In the genomic region with DNA sequence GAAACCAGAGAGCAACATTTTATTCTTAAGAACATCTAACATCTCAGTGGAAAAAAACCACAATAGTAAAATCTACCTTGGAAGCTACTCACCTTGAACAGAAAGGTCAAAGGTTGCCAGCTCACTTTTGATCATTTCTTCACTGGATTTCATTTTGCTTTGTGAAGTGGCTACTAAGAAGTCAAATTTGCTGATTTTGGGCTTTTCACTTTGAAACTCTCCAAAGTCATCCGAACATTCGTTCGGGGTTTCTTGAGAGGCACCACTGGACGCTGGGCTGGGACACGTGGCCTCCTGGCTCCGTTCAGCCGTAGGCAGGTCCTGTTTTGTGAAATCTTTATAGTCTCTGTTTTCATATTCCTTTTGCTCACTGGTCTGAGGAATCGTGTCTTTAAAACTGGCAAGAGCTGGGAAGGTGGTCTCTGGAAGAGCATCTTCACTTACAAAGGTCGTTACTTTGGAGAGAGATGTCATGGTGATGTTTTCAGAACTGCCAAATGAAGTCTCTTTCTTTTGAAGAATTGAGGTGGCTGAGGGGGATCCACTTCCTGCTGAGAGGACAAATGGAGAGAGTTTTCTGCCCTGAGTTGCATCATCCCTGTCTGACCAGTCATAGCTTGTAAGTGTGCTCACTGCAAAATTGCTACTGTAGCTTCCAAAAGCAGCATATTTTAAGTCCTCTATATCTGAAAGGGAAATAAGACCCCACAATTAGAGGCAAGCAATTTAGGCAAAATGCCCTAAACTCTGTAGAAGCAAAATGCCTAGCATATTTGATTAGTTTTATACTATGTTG, we compare ENCODE assay signal across 11 cellular contexts. TPM values are rescaled to one million over a fixed set of nuclear protein-coding genes. Genes with fewer than 3 reads are reported as not detected.
DNase-seq lines count a peak whose midpoint lies in the region; ATAC-seq and TF ChIP-seq lines count a peak whose summit lies in the region.
"Had no signal": no experiment of that assay in that cellular context is flagged by ENCODE, and none has a peak within 500 bp of the region (broad histone marks: within the 10 kb centered on the region; RNA-seq: fewer than 3 reads in every experiment).

No MANE protein-coding gene starts in this region.

- H3K79me2 ChIP-seq in PC-9 (ENCODE audit: low read depth), result no peaks in the 10 kb centered on the region
- H3K79me2 ChIP-seq in SK-N-SH (ENCODE audit: insufficient read depth), result peaks cover 22% of the 10 kb centered on the region; the same call in 1 of the 2 replicates

- no peaks in the 10 kb centered on the region for H3K9me3 Mint-ChIP-seq in activated CD8-positive, alpha-beta memory T cell treated with anti-CD3 and anti-CD28 coated beads, Interleukin-2, amount 10 ng/mL, durations not matched to agents 7 days and 5 days (ENCODE audit: low read depth)
- H3K9me3 Mint-ChIP-seq in endodermal cell, result no peaks in the 10 kb centered on the region

- peak overlapping the region; percentile 17; the same call in 1 of the 2 replicates for H3K27ac ChIP-seq in PC-9
- no peak overlapping the region for H3K27ac ChIP-seq in endodermal cell (ENCODE audit: low read depth, low read length)
- H3K27ac ChIP-seq in SK-N-SH (ENCODE audit: low read depth in 2 of 2, low read length in 1 of 2), result no peak overlapping the region
- H3K27ac ChIP-seq: gastroesophageal sphincter had no signal

- no peak for TF ChIP-seq RAD21 in SK-N-SH (IDR thresholded peaks at IDR 0.05; ENCODE audit: low read length)

- peaks cover 54% of the 10 kb centered on the region for H3K36me3 Mint-ChIP-seq in activated CD8-positive, alpha-beta memory T cell treated with anti-CD3 and anti-CD28 coated beads, Interleukin-2, amount 10 ng/mL, durations not matched to agents 7 days and 5 days
- peaks cover 51% of the 10 kb centered on the region for H3K36me3 Mint-ChIP-seq in endodermal cell (ENCODE audit: low read depth)

- H3K36me3 ChIP-seq in PC-9 (ENCODE audit: low read depth), result peaks cover 13% of the 10 kb centered on the region; the same call in 1 of the 2 replicates
- peaks cover 72% of the 10 kb centered on the region for H3K36me3 ChIP-seq in endodermal cell (ENCODE audit: control insufficient read depth, insufficient read depth, low read length)
- H3K36me3 ChIP-seq in SK-N-SH (replicated peaks in 1 of 2; ENCODE audit: control insufficient read depth in 1 of 2, insufficient read depth in 2 of 2, low read length in 1 of 2), result peaks cover 59 to 72% of the 10 kb centered on the region in 2 experiments

- H3K4me1 ChIP-seq in PC-9 (replicated peaks; ENCODE audit: insufficient read depth), result peaks cover 6% of the 10 kb centered on the region; the same call in 1 of the 2 replicates
- no peaks in the 10 kb centered on the region for H3K4me1 ChIP-seq in endodermal cell (ENCODE audit: control insufficient read depth, insufficient read depth, low read length)
- H3K4me1 ChIP-seq in SK-N-SH (ENCODE audit: control insufficient read depth in 1 of 2, insufficient read depth in 2 of 2, low read depth in 1 of 2, low read length in 1 of 2), result peaks cover 0 to 11% of the 10 kb centered on the region in 2 experiments; a peak in 1 of 4 replicates

- BruUV-seq in PC-9 (replicated peaks; lab: Mats Ljungman, UMichigan), result no TSS peak

- CTCF ChIA-PET in activated CD8-positive, alpha-beta memory T cell treated with anti-CD3 and anti-CD28 coated beads, Interleukin-2, amount 10 ng/mL, durations not matched to agents 7 days and 5 days (lab: Charles Lee), result no interaction called here
- CTCF ChIA-PET in PC-9 (lab: Charles Lee), result interaction anchor here (0.6 kb wide), 1 partner anchor 28 kb away, joined by 9 read pairs; no protein-coding TSS in a partner anchor
- CTCF ChIA-PET in SK-N-SH (lab: Yijun Ruan, JAX), result interaction anchor here (1.3 to 1.8 kb wide), 3 partner anchors 10 to 28 kb away, joined by 5 to 9 read pairs (median 6); no protein-coding TSS in a partner anchor

- H3F3A ChIP-seq in PC-9 (ENCODE audit: insufficient read depth, low read depth) (no peaks in the 10 kb centered on the region), SK-N-SH (replicated peaks; ENCODE audit: insufficient read depth) (no peaks in the 10 kb centered on the region)

- POLR2A ChIA-PET in PC-9 (lab: Charles Lee; ENCODE audit: unreplicated experiment), result no interaction called here
- POLR2A ChIA-PET in SK-N-SH (lab: Yijun Ruan, JAX), result no interaction called here

- H2AFZ ChIP-seq in PC-9, result no peak overlapping the region
- no peak overlapping the region for H2AFZ ChIP-seq in SK-N-SH (ENCODE audit: low read depth)

- no peak overlapping the region for H3K4me3 ChIP-seq in PC-9
- H3K4me3 ChIP-seq in endodermal cell (ENCODE audit: low read length), result no peak overlapping the region
- no peak overlapping the region for H3K4me3 ChIP-seq in SK-N-SH (ENCODE audit: low read depth in 2 of 2, low read length in 1 of 2)
- H3K4me3 ChIP-seq: gastroesophageal sphincter had no signal

- intact Hi-C loops in PC-9 (cut with micrococcal nuclease; ENCODE audit: unreplicated experiment), result no loop called here

- no peak overlapping the region for H3K4me3 Mint-ChIP-seq in activated CD8-positive, alpha-beta memory T cell treated with anti-CD3 and anti-CD28 coated beads, Interleukin-2, amount 10 ng/mL, durations not matched to agents 7 days and 5 days
- no peak overlapping the region for H3K4me3 Mint-ChIP-seq in endodermal cell

- DNase-seq in activated CD8-positive, alpha-beta memory T cell treated with anti-CD3 and anti-CD28 coated beads, Interleukin-2, amount 10 ng/mL, durations not matched to agents 7 days and 5 days, result no peak
- no peak for DNase-seq in activated CD8-positive, alpha-beta memory T cell treated with anti-CD3 and anti-CD28 coated beads, Interleukin-2, amount 50 U/mL, for 4 hours
- DNase-seq in PC-9, result no peak
- DNase-seq in endodermal cell, result no peak
- DNase-seq in non-pigmented ciliary epithelial cell (ENCODE audit: low read depth), result peak; percentile 36
- no peak for DNase-seq in SK-N-SH
- DNase-seq in medulla oblongata (ENCODE audit: extremely low spot score), result no peak
- DNase-seq: NCI-H1436 treated with DMSO at 0.1 percent for 48 hours, PC-3 had no signal

- no peaks in the 10 kb centered on the region for H3K9me3 ChIP-seq in PC-9 (ENCODE audit: insufficient read depth, low read depth)
- H3K9me3 ChIP-seq in endodermal cell (ENCODE audit: control insufficient read depth, low read length), result no peaks in the 10 kb centered on the region
- no peaks in the 10 kb centered on the region for H3K9me3 ChIP-seq in SK-N-SH
- H3K9me3 ChIP-seq: gastroesophageal sphincter had no signal

- H3K27ac Mint-ChIP-seq in activated CD8-positive, alpha-beta memory T cell treated with anti-CD3 and anti-CD28 coated beads, Interleukin-2, amount 10 ng/mL, durations not matched to agents 7 days and 5 days, result peak overlapping the region; percentile 52
- H3K27ac Mint-ChIP-seq in endodermal cell, result peak overlapping the region; percentile 75

- H4K20me1 ChIP-seq in PC-9 (ENCODE audit: insufficient read depth) (no peaks in the 10 kb centered on the region), SK-N-SH (ENCODE audit: insufficient read depth) (no peaks in the 10 kb centered on the region)

- H3K4me2 ChIP-seq in PC-9, result no peak overlapping the region
- H3K4me2 ChIP-seq in SK-N-SH, result no peak overlapping the region

- TF ChIP-seq CTCF in PC-9 (conservative IDR thresholded peaks at IDR 0.05) (no peak), endodermal cell (conservative IDR thresholded peaks at IDR 0.05) (no peak), SK-N-SH (IDR thresholded peaks at IDR 0.05) (no peak)

- no peak for ATAC-seq in activated CD8-positive, alpha-beta memory T cell treated with anti-CD3 and anti-CD28 coated beads, Interleukin-2, amount 10 ng/mL, durations not matched to agents 7 days and 5 days
- ATAC-seq in HG03108 (IDR thresholded peaks at IDR 0.05; ENCODE audit: unreplicated experiment), result no peak
- ATAC-seq: gastroesophageal sphincter, PC-3 had no signal

- TF ChIP-seq EP300 in SK-N-SH (IDR thresholded peaks at IDR 0.05; ENCODE audit: borderline replicate concordance in 1 of 2, low read depth in 1 of 2, low read length in 1 of 2), result no peak

- no peaks in the 10 kb centered on the region for H3K27me3 Mint-ChIP-seq in activated CD8-positive, alpha-beta memory T cell treated with anti-CD3 and anti-CD28 coated beads, Interleukin-2, amount 10 ng/mL, durations not matched to agents 7 days and 5 days
- H3K27me3 Mint-ChIP-seq in endodermal cell (ENCODE audit: insufficient read depth), result no peaks in the 10 kb centered on the region

- H3K9ac ChIP-seq in endodermal cell (ENCODE audit: extremely low read depth, low read length, poor library complexity, severe bottlenecking), result no peak overlapping the region
- no peak overlapping the region for H3K9ac ChIP-seq in SK-N-SH

- H3K4me1 Mint-ChIP-seq in activated CD8-positive, alpha-beta memory T cell treated with anti-CD3 and anti-CD28 coated beads, Interleukin-2, amount 10 ng/mL, durations not matched to agents 7 days and 5 days, result peaks cover 19% of the 10 kb centered on the region
- peaks cover 5% of the 10 kb centered on the region for H3K4me1 Mint-ChIP-seq in endodermal cell

- H3K27me3 ChIP-seq in PC-9 (ENCODE audit: insufficient read depth, low read depth) (no peaks in the 10 kb centered on the region), endodermal cell (ENCODE audit: control insufficient read depth, insufficient read depth, low read length, poor library complexity, severe bottlenecking) (no peaks in the 10 kb centered on the region), SK-N-SH (ENCODE audit: insufficient read depth) (no peaks in the 10 kb centered on the region)
- H3K27me3 ChIP-seq: gastroesophageal sphincter had no signal

- WGBS in endodermal cell (ENCODE audit: insufficient coverage in 1 of 2, insufficient read length in 1 of 2), 2 experiments, result 92 to 95% methylated on average over 9 of the region's 9 CpGs
- WGBS in SK-N-SH (ENCODE audit: low lambda C conversion rate), result 94% methylated on average over 9 of the region's 9 CpGs

- no peaks in the 10 kb centered on the region for H3K9me2 ChIP-seq in PC-9 (ENCODE audit: insufficient read depth)
- H3K9me2 ChIP-seq in SK-N-SH, result no peaks in the 10 kb centered on the region

TF ChIP-seq in SK-N-SH, 30 proteins besides CTCF, POLR2A, EP300 and RAD21 (continues in another document):
- TF ChIP-seq PBX3 (IDR thresholded peaks at IDR 0.05), result no peak

RNA-seq across cellular contexts. Expression of gene DUSP14, which starts 52.4 kb away (rescaled TPM):
- 10 to 100 TPM; 11.4 to 16.9 TPM for total RNA-seq in activated CD8-positive, alpha-beta memory T cell treated with anti-CD3 and anti-CD28 coated beads, Interleukin-2, amount 10 ng/mL, durations not matched to agents 7 days and 5 days
- total RNA-seq in PC-9 (2021), result 17.1 and 23.3 TPM in 2 replicates
- total RNA-seq in endodermal cell, result 10 to 100 TPM; 17.0 to 22.8 TPM
- polyA plus RNA-seq in endodermal cell (2013, experiment 1 of 2), result 20.9 TPM
- 22.2 TPM for polyA plus RNA-seq in endodermal cell (2013, experiment 2 of 2)
- 85.8 and 111 TPM in 2 replicates for polyA plus RNA-seq in SK-N-SH (2012; rRNA removed)
- polyA plus RNA-seq in SK-N-SH (2012; cell fraction: cytosol; rRNA removed), result 68.4 and 85.8 TPM in 2 replicates
- polyA plus RNA-seq in SK-N-SH (2012; cell fraction: nucleus; rRNA removed), result 58.9 and 77.1 TPM in 2 replicates
